In the genomic region with DNA sequence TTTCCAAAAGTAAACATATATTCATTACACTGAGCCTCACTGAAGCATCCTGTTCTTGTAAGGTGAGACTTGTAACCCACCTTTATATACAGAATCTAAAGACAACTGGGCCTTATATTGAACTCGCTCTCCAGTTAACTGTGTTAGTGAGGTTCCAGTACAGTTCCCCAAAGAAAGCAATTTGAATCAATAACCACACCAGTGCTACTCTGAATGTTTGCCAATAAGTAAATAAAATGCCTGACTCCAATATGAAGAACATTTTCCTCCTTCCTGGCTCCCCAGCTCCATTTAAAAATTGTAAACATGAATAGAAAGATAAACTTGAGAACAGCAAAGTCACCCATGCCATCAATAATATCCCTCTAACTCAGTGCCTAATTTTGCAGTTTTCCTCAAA, we compare ENCODE assay signal across 2 cellular contexts.
TF ChIP-seq lines count a peak whose summit lies in the region.

No MANE protein-coding gene starts in this region.

TF ChIP-seq in HepG2, 621 proteins besides CTCF, POLR2A, EP300 and RAD21:
- no peak for TF ChIP-seq ETV5 (CRISPR knock-in tag; IDR thresholded peaks at IDR 0.05; ENCODE audit: borderline replicate concordance)
- TF ChIP-seq RARA (CRISPR knock-in tag; IDR thresholded peaks at IDR 0.05), result no peak
- TF ChIP-seq ZNF30 (CRISPR knock-in tag; IDR thresholded peaks at IDR 0.05), result no peak
- TF ChIP-seq CHD2 (IDR thresholded peaks at IDR 0.05; ENCODE audit: low read depth, low read length), result no peak
- TF ChIP-seq, protein P1, sequence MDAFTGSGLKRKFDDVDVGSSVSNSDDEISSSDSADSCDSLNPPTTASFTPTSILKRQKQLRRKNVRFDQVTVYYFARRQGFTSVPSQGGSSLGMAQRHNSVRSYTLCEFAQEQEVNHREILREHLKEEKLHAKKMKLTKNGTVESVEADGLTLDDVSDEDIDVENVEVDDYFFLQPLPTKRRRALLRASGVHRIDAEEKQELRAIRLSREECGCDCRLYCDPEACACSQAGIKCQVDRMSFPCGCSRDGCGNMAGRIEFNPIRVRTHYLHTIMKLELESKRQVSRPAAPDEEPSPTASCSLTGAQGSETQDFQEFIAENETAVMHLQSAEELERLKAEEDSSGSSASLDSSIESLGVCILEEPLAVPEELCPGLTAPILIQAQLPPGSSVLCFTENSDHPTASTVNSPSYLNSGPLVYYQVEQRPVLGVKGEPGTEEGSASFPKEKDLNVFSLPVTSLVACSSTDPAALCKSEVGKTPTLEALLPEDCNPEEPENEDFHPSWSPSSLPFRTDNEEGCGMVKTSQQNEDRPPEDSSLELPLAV (CRISPR knock-in tag; conservative IDR thresholded peaks at IDR 0.05; ENCODE audit: low read depth), result no peak

TF ChIP-seq in WTC11, 78 proteins besides CTCF, POLR2A, EP300 and RAD21:
- TF ChIP-seq FOXK1 (CRISPR knock-in tag; IDR thresholded peaks at IDR 0.05), result no peak
- TF ChIP-seq ATF1 (CRISPR knock-in tag; IDR thresholded peaks at IDR 0.05), result no peak
- no peak for TF ChIP-seq ZBTB21 (CRISPR knock-in tag; IDR thresholded peaks at IDR 0.05; ENCODE audit: borderline replicate concordance)
- TF ChIP-seq TEAD1 (CRISPR knock-in tag; IDR thresholded peaks at IDR 0.05), result no peak
- no peak for TF ChIP-seq ZNF263 (CRISPR knock-in tag; IDR thresholded peaks at IDR 0.05; ENCODE audit: low read depth)
- TF ChIP-seq ZNF121 (CRISPR knock-in tag; IDR thresholded peaks at IDR 0.05), result no peak
- TF ChIP-seq NFE2L1 (CRISPR knock-in tag; IDR thresholded peaks at IDR 0.05), result no peak
- no peak for TF ChIP-seq SMAD4 (CRISPR knock-in tag; IDR thresholded peaks at IDR 0.05)
- no peak for TF ChIP-seq JUN (CRISPR knock-in tag; IDR thresholded peaks at IDR 0.05)
- TF ChIP-seq, protein P2, sequence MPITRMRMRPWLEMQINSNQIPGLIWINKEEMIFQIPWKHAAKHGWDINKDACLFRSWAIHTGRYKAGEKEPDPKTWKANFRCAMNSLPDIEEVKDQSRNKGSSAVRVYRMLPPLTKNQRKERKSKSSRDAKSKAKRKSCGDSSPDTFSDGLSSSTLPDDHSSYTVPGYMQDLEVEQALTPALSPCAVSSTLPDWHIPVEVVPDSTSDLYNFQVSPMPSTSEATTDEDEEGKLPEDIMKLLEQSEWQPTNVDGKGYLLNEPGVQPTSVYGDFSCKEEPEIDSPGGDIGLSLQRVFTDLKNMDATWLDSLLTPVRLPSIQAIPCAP (CRISPR knock-in tag; IDR thresholded peaks at IDR 0.05), result no peak
- TF ChIP-seq, protein P3, sequence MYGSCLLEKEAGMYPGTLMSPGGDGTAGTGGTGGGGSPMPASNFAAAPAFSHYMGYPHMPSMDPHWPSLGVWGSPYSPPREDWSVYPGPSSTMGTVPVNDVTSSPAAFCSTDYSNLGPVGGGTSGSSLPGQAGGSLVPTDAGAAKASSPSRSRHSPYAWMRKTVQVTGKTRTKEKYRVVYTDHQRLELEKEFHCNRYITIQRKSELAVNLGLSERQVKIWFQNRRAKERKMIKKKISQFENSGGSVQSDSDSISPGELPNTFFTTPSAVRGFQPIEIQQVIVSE (CRISPR knock-in tag; IDR thresholded peaks at IDR 0.05; ENCODE audit: borderline replicate concordance), result no peak
